ENCODE assay signal across 26 cellular contexts in genomic region chr15:72389231-72389630, GRCh38. TPM values are rescaled to one million over a fixed set of nuclear protein-coding genes. Genes with fewer than 3 reads are reported as not detected.
DNase-seq lines count a peak whose midpoint lies in the region; ATAC-seq and TF ChIP-seq lines count a peak whose summit lies in the region.
"Had no signal": no experiment of that assay in that cellular context is flagged by ENCODE, and none has a peak within 500 bp of the region (broad histone marks: within the 10 kb centered on the region; RNA-seq: fewer than 3 reads in every experiment).

No MANE protein-coding gene starts in this region.

- H3K36me3 ChIP-seq in SK-N-SH (replicated peaks in 1 of 2; ENCODE audit: control insufficient read depth in 1 of 2, insufficient read depth in 2 of 2, low read length in 1 of 2) (no peaks in the 10 kb centered on the region), prostate gland (no peaks in the 10 kb centered on the region), uterus (no peaks in the 10 kb centered on the region)
- H3K36me3 ChIP-seq: BLaER1 had no signal

- no peak for DNase-seq in SK-N-SH
- DNase-seq in fibroblast of pulmonary artery (ENCODE audit: low read depth), result peak; percentile 23
- peak; percentile 68 for DNase-seq in prostate gland (ENCODE audit: low spot score)
- no peak for DNase-seq in uterus
- no peak for DNase-seq in activated naive CD4-positive, alpha-beta T cell (lab: John Stamatoyannopoulos, UW)
- DNase-seq: ACHN; Calu3; CD4-positive, alpha-beta memory T cell; GDM1; GOT3; NCI-H1048; NCI-H1417 treated with DMSO at 0.1 percent for 48 hours; NCI-H187; NCI-H510A treated with DMSO at 0.1 percent for 48 hours; NCI-H774; NK-92 treated with Interleukin-12 subunit alpha and Interleukin-12 subunit beta, amount 100 ng/mL, for 24 hours; SIG-M5 had no signal

- H3K4me1 ChIP-seq in SK-N-SH (ENCODE audit: control insufficient read depth in 1 of 2, insufficient read depth in 2 of 2, low read depth in 1 of 2, low read length in 1 of 2) (no peaks in the 10 kb centered on the region), prostate gland (replicated peaks) (no peaks in the 10 kb centered on the region), uterus (no peaks in the 10 kb centered on the region)
- H3K4me1 ChIP-seq: BLaER1 had no signal

- H3K79me2 ChIP-seq in SK-N-SH (ENCODE audit: insufficient read depth), result no peaks in the 10 kb centered on the region

- POLR2A ChIA-PET in SK-N-SH (lab: Yijun Ruan, JAX), result no interaction called here

- 13% methylated on average over 3 of the region's 3 CpGs for WGBS in SK-N-SH (ENCODE audit: low lambda C conversion rate)
- WGBS in prostate gland, result 20% methylated on average over 3 of the region's 3 CpGs

- ATAC-seq in SK-N-SH treated with all-trans-retinoic acid at 6 μM for 48 hours, result no peak
- no peak for ATAC-seq in GM18858 (IDR thresholded peaks at IDR 0.05; ENCODE audit: unreplicated experiment)
- ATAC-seq in GM21360 (IDR thresholded peaks at IDR 0.05; ENCODE audit: unreplicated experiment), result no peak
- ATAC-seq: HCT116, Panc1 had no signal

- H3K9me3 ChIP-seq in SK-N-SH (no peaks in the 10 kb centered on the region), prostate gland (no peaks in the 10 kb centered on the region), uterus (no peaks in the 10 kb centered on the region)
- H3K9me3 ChIP-seq: BLaER1 had no signal

- no peak for TF ChIP-seq EP300 in SK-N-SH (IDR thresholded peaks at IDR 0.05; ENCODE audit: borderline replicate concordance in 1 of 2, low read depth in 1 of 2, low read length in 1 of 2)

- no peak for TF ChIP-seq RAD21 in SK-N-SH (IDR thresholded peaks at IDR 0.05; ENCODE audit: low read length)

- H3K27me3 ChIP-seq in SK-N-SH (ENCODE audit: insufficient read depth), result peaks cover 18% of the 10 kb centered on the region; the same call in 1 of the 2 replicates
- H3K27me3 ChIP-seq in prostate gland (replicated peaks; ENCODE audit: insufficient read depth), result no peaks in the 10 kb centered on the region
- H3K27me3 ChIP-seq in uterus, result no peaks in the 10 kb centered on the region
- H3K27me3 ChIP-seq: BLaER1 had no signal

- no peak for TF ChIP-seq POLR2A in prostate gland (IDR thresholded peaks at IDR 0.05)
- TF ChIP-seq POLR2A in uterus (IDR thresholded peaks at IDR 0.05), result no peak

- H3K4me3 ChIP-seq in SK-N-SH (ENCODE audit: low read depth in 2 of 2, low read length in 1 of 2) (no peak overlapping the region), fibroblast of pulmonary artery (replicated peaks; ENCODE audit: low read depth, low read length) (no peak overlapping the region), prostate gland (no peak overlapping the region), uterus (no peak overlapping the region)
- H3K4me3 ChIP-seq: BLaER1 had no signal

- no peak overlapping the region for H3K4me2 ChIP-seq in SK-N-SH
- H3K4me2 ChIP-seq: BLaER1 had no signal

- no peak overlapping the region for H2AFZ ChIP-seq in SK-N-SH (ENCODE audit: low read depth)

- CTCF ChIA-PET in SK-N-SH (lab: Yijun Ruan, JAX), result interaction anchor here (0.8 to 1.7 kb wide), 2 partner anchors 14 to 77 kb away, joined by 3 to 4 read pairs; partner anchors contain the start of gene HEXA

- TF ChIP-seq CTCF in SK-N-SH (IDR thresholded peaks at IDR 0.05) (no peak), fibroblast of pulmonary artery (IDR thresholded peaks at IDR 0.05; ENCODE audit: low read length, missing control alignments) (no peak), prostate gland (IDR thresholded peaks at IDR 0.05) (no peak), uterus (IDR thresholded peaks at IDR 0.05) (no peak)

- intact Hi-C loops in prostate gland (cut with DNase I), result no loop called here
- intact Hi-C loops in uterus (cut with DNase I; ENCODE audit: low total_unique reads), result no loop called here

- no peaks in the 10 kb centered on the region for H3F3A ChIP-seq in SK-N-SH (replicated peaks; ENCODE audit: insufficient read depth)

- no peaks in the 10 kb centered on the region for H3K9me2 ChIP-seq in SK-N-SH

- H3K9ac ChIP-seq in SK-N-SH, result no peak overlapping the region
- H3K9ac ChIP-seq: BLaER1 had no signal

- H3K27ac ChIP-seq in SK-N-SH (ENCODE audit: low read depth in 2 of 2, low read length in 1 of 2) (no peak overlapping the region), prostate gland (no peak overlapping the region), uterus (no peak overlapping the region)
- H3K27ac ChIP-seq: 22Rv1, BLaER1 had no signal

- H4K20me1 ChIP-seq in SK-N-SH (ENCODE audit: insufficient read depth), result no peaks in the 10 kb centered on the region
- H4K20me1 ChIP-seq: BLaER1 had no signal

TF ChIP-seq in SK-N-SH treated with all-trans-retinoic acid at 6 μM for 48 hours, 23 proteins besides CTCF, POLR2A, EP300 and RAD21:
- TF ChIP-seq ISL1 (CRISPR knock-in tag; IDR thresholded peaks at IDR 0.05), result peak; percentile 42
- TF ChIP-seq ZC3H10 (CRISPR knock-in tag; IDR thresholded peaks at IDR 0.05), result no peak
- TF ChIP-seq ZNF565 (CRISPR knock-in tag; conservative IDR thresholded peaks at IDR 0.05; ENCODE audit: low read depth), result no peak
- TF ChIP-seq OSR1 (CRISPR knock-in tag; IDR thresholded peaks at IDR 0.05), result no peak
- TF ChIP-seq, protein P1, sequence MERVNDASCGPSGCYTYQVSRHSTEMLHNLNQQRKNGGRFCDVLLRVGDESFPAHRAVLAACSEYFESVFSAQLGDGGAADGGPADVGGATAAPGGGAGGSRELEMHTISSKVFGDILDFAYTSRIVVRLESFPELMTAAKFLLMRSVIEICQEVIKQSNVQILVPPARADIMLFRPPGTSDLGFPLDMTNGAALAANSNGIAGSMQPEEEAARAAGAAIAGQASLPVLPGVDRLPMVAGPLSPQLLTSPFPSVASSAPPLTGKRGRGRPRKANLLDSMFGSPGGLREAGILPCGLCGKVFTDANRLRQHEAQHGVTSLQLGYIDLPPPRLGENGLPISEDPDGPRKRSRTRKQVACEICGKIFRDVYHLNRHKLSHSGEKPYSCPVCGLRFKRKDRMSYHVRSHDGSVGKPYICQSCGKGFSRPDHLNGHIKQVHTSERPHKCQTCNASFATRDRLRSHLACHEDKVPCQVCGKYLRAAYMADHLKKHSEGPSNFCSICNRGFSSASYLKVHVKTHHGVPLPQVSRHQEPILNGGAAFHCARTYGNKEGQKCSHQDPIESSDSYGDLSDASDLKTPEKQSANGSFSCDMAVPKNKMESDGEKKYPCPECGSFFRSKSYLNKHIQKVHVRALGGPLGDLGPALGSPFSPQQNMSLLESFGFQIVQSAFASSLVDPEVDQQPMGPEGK (CRISPR knock-in tag; IDR thresholded peaks at IDR 0.05; ENCODE audit: borderline replicate concordance), result no peak

TF ChIP-seq in SK-N-SH, 30 proteins besides CTCF, POLR2A, EP300 and RAD21 (continues in another document):
- no peak for TF ChIP-seq FOSL2 (IDR thresholded peaks at IDR 0.05; ENCODE audit: borderline replicate concordance, low read depth)
- TF ChIP-seq TAF1 (IDR thresholded peaks at IDR 0.05; ENCODE audit: borderline replicate concordance, low read depth, low read length), result no peak
- no peak for TF ChIP-seq FOXJ3 (CRISPR knock-in tag; IDR thresholded peaks at IDR 0.05)
- TF ChIP-seq GATA2 (CRISPR knock-in tag; IDR thresholded peaks at IDR 0.05), result no peak
- TF ChIP-seq MAX (IDR thresholded peaks at IDR 0.05; ENCODE audit: low read depth), result no peak
- TF ChIP-seq TCF12 (IDR thresholded peaks at IDR 0.05), result no peak
- TF ChIP-seq YY1 (IDR thresholded peaks at IDR 0.05; ENCODE audit: low read depth), result no peak
- no peak for TF ChIP-seq NFIC (IDR thresholded peaks at IDR 0.05; ENCODE audit: borderline replicate concordance)
- TF ChIP-seq, protein P2, sequence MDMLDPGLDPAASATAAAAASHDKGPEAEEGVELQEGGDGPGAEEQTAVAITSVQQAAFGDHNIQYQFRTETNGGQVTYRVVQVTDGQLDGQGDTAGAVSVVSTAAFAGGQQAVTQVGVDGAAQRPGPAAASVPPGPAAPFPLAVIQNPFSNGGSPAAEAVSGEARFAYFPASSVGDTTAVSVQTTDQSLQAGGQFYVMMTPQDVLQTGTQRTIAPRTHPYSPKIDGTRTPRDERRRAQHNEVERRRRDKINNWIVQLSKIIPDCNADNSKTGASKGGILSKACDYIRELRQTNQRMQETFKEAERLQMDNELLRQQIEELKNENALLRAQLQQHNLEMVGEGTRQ (IDR thresholded peaks at IDR 0.05; ENCODE audit: borderline replicate concordance, low read depth, low read length), result no peak
- TF ChIP-seq RCOR1 (IDR thresholded peaks at IDR 0.05; ENCODE audit: low read length), result no peak
- TF ChIP-seq, protein P3, sequence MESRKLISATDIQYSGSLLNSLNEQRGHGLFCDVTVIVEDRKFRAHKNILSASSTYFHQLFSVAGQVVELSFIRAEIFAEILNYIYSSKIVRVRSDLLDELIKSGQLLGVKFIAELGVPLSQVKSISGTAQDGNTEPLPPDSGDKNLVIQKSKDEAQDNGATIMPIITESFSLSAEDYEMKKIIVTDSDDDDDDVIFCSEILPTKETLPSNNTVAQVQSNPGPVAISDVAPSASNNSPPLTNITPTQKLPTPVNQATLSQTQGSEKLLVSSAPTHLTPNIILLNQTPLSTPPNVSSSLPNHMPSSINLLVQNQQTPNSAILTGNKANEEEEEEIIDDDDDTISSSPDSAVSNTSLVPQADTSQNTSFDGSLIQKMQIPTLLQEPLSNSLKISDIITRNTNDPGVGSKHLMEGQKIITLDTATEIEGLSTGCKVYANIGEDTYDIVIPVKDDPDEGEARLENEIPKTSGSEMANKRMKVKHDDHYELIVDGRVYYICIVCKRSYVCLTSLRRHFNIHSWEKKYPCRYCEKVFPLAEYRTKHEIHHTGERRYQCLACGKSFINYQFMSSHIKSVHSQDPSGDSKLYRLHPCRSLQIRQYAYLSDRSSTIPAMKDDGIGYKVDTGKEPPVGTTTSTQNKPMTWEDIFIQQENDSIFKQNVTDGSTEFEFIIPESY (IDR thresholded peaks at IDR 0.05; ENCODE audit: borderline replicate concordance, low read depth), result no peak
- TF ChIP-seq TEAD4 (IDR thresholded peaks at IDR 0.05; ENCODE audit: borderline replicate concordance, insufficient read depth), result no peak

RNA-seq across cellular contexts. Expression of gene TMEM202, which starts 8.9 kb away (rescaled TPM):
- polyA plus RNA-seq in SK-N-SH (2012; rRNA removed), result not detected in 2 replicates
- not detected in 2 replicates for polyA plus RNA-seq in SK-N-SH (2012; cell fraction: cytosol; rRNA removed)
- polyA plus RNA-seq in SK-N-SH (2012; cell fraction: nucleus; rRNA removed), result not detected in 2 replicates
- total RNA-seq in prostate gland (not detected), uterus (not detected)
- total RNA-seq: Calu3; CD4-positive, alpha-beta memory T cell; Daoy; MCF 10A had no signal
- polyA plus RNA-seq: CD4-positive, alpha-beta memory T cell had no signal

RNA-seq across cellular contexts. Expression of gene HEXA, which starts 13.4 kb away (rescaled TPM):
- polyA plus RNA-seq in SK-N-SH (2012; rRNA removed), result 251 and 344 TPM in 2 replicates
- 185 and 211 TPM in 2 replicates for polyA plus RNA-seq in SK-N-SH (2012; cell fraction: cytosol; rRNA removed)
- 320 and 397 TPM in 2 replicates for polyA plus RNA-seq in SK-N-SH (2012; cell fraction: nucleus; rRNA removed)
- 100 to 1,000 TPM in 1 of 2 donors, 10 to 100 TPM in 1; 78.1 to 176 TPM for total RNA-seq in prostate gland
- total RNA-seq in uterus, result 10 to 100 TPM; 14.9 to 86.0 (median 52.9) TPM

Comparison
In these comparisons a context has a peak if more than half of its experiments do, and no peak if none do; other contexts are left out.
1. DNase-seq: peak in fibroblast of pulmonary artery (single experiment) and prostate gland (single experiment); none in SK-N-SH (single experiment), uterus (0 of 2) and activated naive CD4-positive, alpha-beta T cell (0 of 4).